ENCODE assay signal across 12 cellular contexts in genomic region chr20:44597930-44598329, GRCh38. TPM values are rescaled to one million over a fixed set of nuclear protein-coding genes. Genes with fewer than 3 reads are reported as not detected.
DNase-seq lines count a peak whose midpoint lies in the region; ATAC-seq, FAIRE-seq and TF ChIP-seq lines count a peak whose summit lies in the region.
"Had no signal": no experiment of that assay in that cellular context is flagged by ENCODE, and none has a peak within 500 bp of the region (broad histone marks: within the 10 kb centered on the region; RNA-seq: fewer than 3 reads in every experiment).

No MANE protein-coding gene starts in this region.

- TF ChIP-seq RAD21 in liver (IDR thresholded peaks at IDR 0.05) (no peak), HepG2 (CRISPR knock-in tag; IDR thresholded peaks at IDR 0.05) (no peak)

- H3K79me2 ChIP-seq in HepG2 (ENCODE audit: insufficient read depth, low read length): no peaks in the 10 kb centered on the region

- H2AFZ ChIP-seq in HepG2 (ENCODE audit: low read length): no peak overlapping the region

- peaks cover 7 to 21% (median 12%) of the 10 kb centered on the region in 4 donors for H3K4me1 ChIP-seq in liver (ENCODE audit: control insufficient read depth in 4 of 4, insufficient read depth in 4 of 4, low read length in 3 of 4)
- peaks cover 25% of the 10 kb centered on the region for H3K4me1 ChIP-seq in HepG2 (ENCODE audit: insufficient read depth, low read length)
- H3K4me1 ChIP-seq in aorta (ENCODE audit: control insufficient read depth in 1 of 2, insufficient read depth in 2 of 2, low read length in 2 of 2): peaks cover 10 to 19% of the 10 kb centered on the region in 2 donors
- H3K4me1 ChIP-seq in BE2C: no peaks in the 10 kb centered on the region

- peaks cover 72% of the 10 kb centered on the region for H3K4me1 Mint-ChIP-seq in dendritic cell treated with granulocyte-macrophage colony-stimulating factor and Interleukin-4, amounts not matched to agents 40 ng/mL and 50 ng/mL, for 4 days (ENCODE audit: low read depth)
- peaks cover 12 to 23% of the 10 kb centered on the region in 2 donors for H3K4me1 Mint-ChIP-seq in natural killer cell

- H3K36me3 ChIP-seq in liver (ENCODE audit: control insufficient read depth in 4 of 4, insufficient read depth in 3 of 4, low read depth in 1 of 4, low read length in 3 of 4) (peaks cover 0 to 1% (median 0%) of the 10 kb centered on the region in 4 donors), HepG2 (replicated peaks in 1 of 2; ENCODE audit: control insufficient read depth in 1 of 2, insufficient read depth in 2 of 2, low read length in 2 of 2) (no peaks in the 10 kb centered on the region), aorta (ENCODE audit: control insufficient read depth in 1 of 2, insufficient read depth in 2 of 2, low read length in 1 of 2) (no peaks in the 10 kb centered on the region), BE2C (no peaks in the 10 kb centered on the region)

- DNase-seq in HepG2 (ENCODE audit: low spot score) (no peak), natural killer cell (no peak), aorta (no peak), SK-N-DZ (ENCODE audit: low spot score) (no peak), frontal cortex (ENCODE audit: low spot score in 2 of 2) (no peak), BE2C (no peak)
- DNase-seq: amniotic stem cell, occipital lobe had no signal

- no peaks in the 10 kb centered on the region for H3K9me3 Mint-ChIP-seq in dendritic cell treated with granulocyte-macrophage colony-stimulating factor and Interleukin-4, amounts not matched to agents 40 ng/mL and 50 ng/mL, for 4 days
- no peaks in the 10 kb centered on the region for H3K9me3 Mint-ChIP-seq in natural killer cell

- H3K27me3 Mint-ChIP-seq in dendritic cell treated with granulocyte-macrophage colony-stimulating factor and Interleukin-4, amounts not matched to agents 40 ng/mL and 50 ng/mL, for 4 days: no peaks in the 10 kb centered on the region
- H3K27me3 Mint-ChIP-seq in natural killer cell (ENCODE audit: low read depth in 2 of 2): no peaks in the 10 kb centered on the region

- no peaks in the 10 kb centered on the region for H3K36me3 Mint-ChIP-seq in dendritic cell treated with granulocyte-macrophage colony-stimulating factor and Interleukin-4, amounts not matched to agents 40 ng/mL and 50 ng/mL, for 4 days (ENCODE audit: low read depth)
- no peaks in the 10 kb centered on the region for H3K36me3 Mint-ChIP-seq in natural killer cell

- TF ChIP-seq CTCF in liver (IDR thresholded peaks at IDR 0.05; ENCODE audit: low read depth, low read length, missing input control): no peak
- no peak for TF ChIP-seq CTCF in HepG2 (CRISPR knock-in tag; IDR thresholded peaks at IDR 0.05)
- TF ChIP-seq CTCF in natural killer cell (IDR thresholded peaks at IDR 0.05): no peak
- no peak for TF ChIP-seq CTCF in BE2C (IDR thresholded peaks at IDR 0.05; ENCODE audit: low read depth, low read length)

- no peak overlapping the region for H3K4me3 Mint-ChIP-seq in dendritic cell treated with granulocyte-macrophage colony-stimulating factor and Interleukin-4, amounts not matched to agents 40 ng/mL and 50 ng/mL, for 4 days
- H3K4me3 Mint-ChIP-seq in natural killer cell: no peak overlapping the region

- peak overlapping the region; percentile 75 for H3K27ac Mint-ChIP-seq in dendritic cell treated with granulocyte-macrophage colony-stimulating factor and Interleukin-4, amounts not matched to agents 40 ng/mL and 50 ng/mL, for 4 days
- H3K27ac Mint-ChIP-seq in natural killer cell: peak overlapping the region; percentile 48 to 82

- BruUV-seq in HepG2 (replicated peaks; lab: Mats Ljungman, UMichigan): no TSS peak

- no peak for ATAC-seq in HepG2
- no peak for ATAC-seq in natural killer cell
- ATAC-seq in aorta (ENCODE audit: low FRiP score): no peak

- H3K9me3 ChIP-seq in liver (ENCODE audit: control insufficient read depth in 4 of 4, low read length in 3 of 4) (no peaks in the 10 kb centered on the region), HepG2 (ENCODE audit: low read length) (no peaks in the 10 kb centered on the region), aorta (ENCODE audit: control insufficient read depth, low read length) (no peaks in the 10 kb centered on the region), BE2C (no peaks in the 10 kb centered on the region)

- H4K20me1 ChIP-seq in HepG2 (ENCODE audit: insufficient read depth, low read length): no peaks in the 10 kb centered on the region

- H3K27ac ChIP-seq in liver (ENCODE audit: low read depth in 1 of 2, low read length in 2 of 2): peak overlapping the region; percentile 23 to 65
- no peak overlapping the region for H3K27ac ChIP-seq in HepG2 (ENCODE audit: extremely low read length, insufficient read depth, low read length)
- peak overlapping the region; percentile 78 to 91 for H3K27ac ChIP-seq in aorta (ENCODE audit: low read depth in 1 of 2, low read length in 2 of 2)
- H3K27ac ChIP-seq: HL-60 had no signal

- no peak for TF ChIP-seq EP300 in HepG2 (IDR thresholded peaks at IDR 0.05; ENCODE audit: low read depth in 2 of 2, low read length in 2 of 2)
- no peak for TF ChIP-seq EP300 in HepG2 (CRISPR knock-in tag; IDR thresholded peaks at IDR 0.05; ENCODE audit: borderline replicate concordance)

- H3K4me2 ChIP-seq in HepG2 (ENCODE audit: low read depth, low read length): no peak overlapping the region

- H3K27me3 ChIP-seq in liver (ENCODE audit: control insufficient read depth in 4 of 4, insufficient read depth in 4 of 4, low read length in 3 of 4) (no peaks in the 10 kb centered on the region), HepG2 (ENCODE audit: control insufficient read depth in 1 of 2, insufficient read depth in 2 of 2, low read length in 2 of 2) (no peaks in the 10 kb centered on the region), aorta (ENCODE audit: control insufficient read depth in 1 of 2, insufficient read depth in 2 of 2, low read length in 1 of 2) (no peaks in the 10 kb centered on the region), BE2C (no peaks in the 10 kb centered on the region)

- no peak for FAIRE-seq in HepG2 (lab: Jason Lieb, UNC)
- no peak for FAIRE-seq in frontal cortex (lab: Jason Lieb, UNC)
- FAIRE-seq: H54 had no signal

- CTCF ChIA-PET in HepG2 (lab: Yijun Ruan, JAX; ENCODE audit: low intra/inter-chr PET ratio, low total read pairs): no interaction called here

- intact Hi-C loops in HepG2 (cut with micrococcal nuclease; ENCODE audit: unreplicated experiment): no loop called here
- intact Hi-C loops in dendritic cell treated with granulocyte-macrophage colony-stimulating factor and Interleukin-4, amounts not matched to agents 40 ng/mL and 50 ng/mL, for 4 days (cut with micrococcal nuclease): loop anchor here (10.0 kb wide), 1 partner anchor 63 kb away; no protein-coding TSS in a partner anchor
- intact Hi-C loops in natural killer cell (cut with micrococcal nuclease): loop anchor here (5.0 kb wide), 1 partner anchor 76 kb away; the partner anchor contains the start of gene SERINC3
- intact Hi-C loops in aorta (cut with DNase I): loop anchor here in 1 of 2 donors (10.0 kb wide), 1 partner anchor 443 kb away; no protein-coding TSS in a partner anchor

- no peak overlapping the region for H3K4me3 ChIP-seq in liver (ENCODE audit: low read depth in 1 of 3, low read length in 3 of 3)
- no peak overlapping the region for H3K4me3 ChIP-seq in HepG2 (replicated peaks in 1 of 3; ENCODE audit: insufficient read depth in 1 of 3, low read depth in 2 of 3, low read length in 3 of 3)
- H3K4me3 ChIP-seq in aorta (ENCODE audit: low read length in 2 of 2): no peak overlapping the region
- no peak overlapping the region for H3K4me3 ChIP-seq in BE2C (ENCODE audit: low read depth, low read length)

- in situ Hi-C loops in HepG2 (cut with HindIII; ENCODE audit: extremely low pct_ligation_motif_present, low pct_unique_long_range_greater_than_20kb): no loop called here

- WGBS in liver: 74% methylated on average over 4 of the region's 4 CpGs
- 92% methylated on average over 4 of the region's 4 CpGs for WGBS in HepG2 (ENCODE audit: low lambda C conversion rate)
- 1 to 2% methylated on average over 4 of the region's 4 CpGs for WGBS in aorta, 2 donors

- POLR2A ChIA-PET in HepG2 (lab: Yijun Ruan, JAX): interaction anchor here (0.6 to 1.0 kb wide), 2 partner anchors 11 to 374 kb away, joined by 3 read pairs; no protein-coding TSS in a partner anchor

- H3K9ac ChIP-seq in liver (ENCODE audit: low read depth in 1 of 2, low read length in 2 of 2): no peak overlapping the region
- no peak overlapping the region for H3K9ac ChIP-seq in HepG2 (ENCODE audit: insufficient read depth, low read depth, low read length)

- no peak for TF ChIP-seq POLR2A in HepG2 (IDR thresholded peaks at IDR 0.05; ENCODE audit: insufficient read depth in 1 of 2, low read depth in 2 of 2, low read length in 2 of 2)

RNA-seq across cellular contexts. Expression of gene PKIG, which starts 15.6 kb away (rescaled TPM):
- 10 to 100 TPM; 10.6 to 23.1 TPM for total RNA-seq in liver
- polyA plus RNA-seq in liver: 10 to 100 TPM; 23.7 to 24.3 TPM
- total RNA-seq in HepG2 (2016; rRNA removed; fragmentation: Illumina TruSeq; extraction: Trizol): 44.5 and 47.6 TPM in 2 replicates
- total RNA-seq in HepG2 (2016; cell fraction: cytosol; rRNA removed; fragmentation: Illumina TruSeq; extraction: Trizol; ENCODE audit: low read depth): 153 and 165 TPM in 2 replicates
- 46.5 and 47.5 TPM in 2 replicates for total RNA-seq in HepG2 (2016; cell fraction: insoluble cytoplasmic fraction; rRNA removed; fragmentation: Illumina TruSeq; extraction: Trizol)
- 152 and 172 TPM in 2 replicates for total RNA-seq in HepG2 (2016; cell fraction: membrane; rRNA removed; fragmentation: Illumina TruSeq; extraction: Trizol)
- total RNA-seq in HepG2 (2016; cell fraction: nucleus; rRNA removed; fragmentation: Illumina TruSeq; extraction: Trizol): 15.9 and 17.5 TPM in 2 replicates
- 30.8 and 31.0 TPM in 2 replicates for polyA plus RNA-seq in HepG2 (2011; rRNA removed)
- 38.5 and 44.2 TPM in 2 replicates for polyA plus RNA-seq in HepG2 (2011; cell fraction: cytosol; rRNA removed)
- 16.9 and 18.1 TPM in 2 replicates for polyA plus RNA-seq in HepG2 (2011; cell fraction: nucleus; rRNA removed)
- 31.8 and 34.8 TPM in 2 replicates for polyA plus RNA-seq in HepG2 (2012)
- 204 and 234 TPM in 2 replicates for polyA plus RNA-seq in HepG2 (2016; cell fraction: cytosol; fragmentation: Illumina TruSeq; extraction: Trizol; ENCODE audit: low read depth)
- 54.1 and 61.3 TPM in 2 replicates for polyA plus RNA-seq in HepG2 (2016; cell fraction: insoluble cytoplasmic fraction; fragmentation: Illumina TruSeq; extraction: Trizol; ENCODE audit: low read depth)
- 173 and 198 TPM in 2 replicates for polyA plus RNA-seq in HepG2 (2016; cell fraction: membrane; fragmentation: Illumina TruSeq; extraction: Trizol; ENCODE audit: low read depth)
- 31.1 and 35.7 TPM in 2 replicates for polyA plus RNA-seq in HepG2 (2016; cell fraction: nucleus; fragmentation: Illumina TruSeq; extraction: Trizol; ENCODE audit: insufficient read depth, low read depth)
- 5.9 and 22.6 TPM in 2 replicates for polyA minus RNA-seq in HepG2 (2011; rRNA and poly(A)+ RNA removed; ENCODE audit: low replicate concordance)
- 13.4 and 14.9 TPM in 2 replicates for polyA minus RNA-seq in HepG2 (2011; cell fraction: cytosol; rRNA and poly(A)+ RNA removed)
- 9.3 and 9.9 TPM in 2 replicates for polyA minus RNA-seq in HepG2 (2011; cell fraction: nucleus; rRNA and poly(A)+ RNA removed)
- 1 to 10 TPM in 2 of 3 donors, under 1 TPM in 1; 0.82 to 1.5 (median 1.5) TPM for total RNA-seq in natural killer cell
- total RNA-seq in aorta: 10 to 100 TPM; 80.9 to 85.0 TPM
- polyA plus RNA-seq in aorta: 100 to 1,000 TPM; 190 to 247 TPM
- 42.9 and 46.8 TPM in 2 replicates for polyA plus RNA-seq in SK-N-DZ (2014; cell fraction: cytosol; rRNA removed)
- 21.9 and 23.0 TPM in 2 replicates for polyA plus RNA-seq in SK-N-DZ (2014; cell fraction: nucleus; rRNA removed)
- total RNA-seq in frontal cortex: 32.2 TPM
- 35.7 TPM for polyA plus RNA-seq in BE2C (2012; ENCODE audit: insufficient read depth, insufficient read length, low read depth)

RNA-seq across cellular contexts. Expression of gene ADA, which starts 53.6 kb away (rescaled TPM):
- total RNA-seq in liver (1 to 10 TPM; 2.9 to 7.7 TPM), HepG2 (2016; rRNA removed; fragmentation: Illumina TruSeq; extraction: Trizol) (2.5 and 2.7 TPM in 2 replicates), natural killer cell (10 to 100 TPM; 71.7 to 94.2 (median 73.9) TPM), aorta (10 to 100 TPM in 1 of 2 donors, 1 to 10 TPM in 1; 6.1 to 16.4 TPM), frontal cortex (2.4 TPM)
- polyA plus RNA-seq in liver (1 to 10 TPM; 2.9 to 3.1 TPM), HepG2 (2011; rRNA removed) (9.8 and 11.3 TPM in 2 replicates), aorta (10 to 100 TPM in 1 of 2 donors, 1 to 10 TPM in 1; 2.8 to 15.3 TPM)
- 1.3 and 2.8 TPM in 2 replicates for total RNA-seq in HepG2 (2016; cell fraction: cytosol; rRNA removed; fragmentation: Illumina TruSeq; extraction: Trizol; ENCODE audit: low read depth)
- total RNA-seq in HepG2 (2016; cell fraction: insoluble cytoplasmic fraction; rRNA removed; fragmentation: Illumina TruSeq; extraction: Trizol): 2.0 and 2.9 TPM in 2 replicates
- total RNA-seq in HepG2 (2016; cell fraction: membrane; rRNA removed; fragmentation: Illumina TruSeq; extraction: Trizol): 1.9 and 2.5 TPM in 2 replicates
- total RNA-seq in HepG2 (2016; cell fraction: nucleus; rRNA removed; fragmentation: Illumina TruSeq; extraction: Trizol): 1.4 and 1.6 TPM in 2 replicates
- polyA plus RNA-seq in HepG2 (2011; cell fraction: cytosol; rRNA removed): 9.6 and 12.4 TPM in 2 replicates
- polyA plus RNA-seq in HepG2 (2011; cell fraction: nucleus; rRNA removed): 13.3 and 16.8 TPM in 2 replicates
- polyA plus RNA-seq in HepG2 (2012): 5.1 and 6.0 TPM in 2 replicates
- polyA plus RNA-seq in HepG2 (2016; cell fraction: cytosol; fragmentation: Illumina TruSeq; extraction: Trizol; ENCODE audit: low read depth): 2.7 and 3.0 TPM in 2 replicates
- 4.0 and 4.3 TPM in 2 replicates for polyA plus RNA-seq in HepG2 (2016; cell fraction: insoluble cytoplasmic fraction; fragmentation: Illumina TruSeq; extraction: Trizol; ENCODE audit: low read depth)
- 3.2 TPM in 2 replicates for polyA plus RNA-seq in HepG2 (2016; cell fraction: membrane; fragmentation: Illumina TruSeq; extraction: Trizol; ENCODE audit: low read depth)
- 4.3 and 4.8 TPM in 2 replicates for polyA plus RNA-seq in HepG2 (2016; cell fraction: nucleus; fragmentation: Illumina TruSeq; extraction: Trizol; ENCODE audit: insufficient read depth, low read depth)
- polyA minus RNA-seq in HepG2 (2011; rRNA and poly(A)+ RNA removed; ENCODE audit: low replicate concordance): 7.0 and 23.8 TPM in 2 replicates
- polyA minus RNA-seq in HepG2 (2011; cell fraction: cytosol; rRNA and poly(A)+ RNA removed): 2.5 and 2.9 TPM in 2 replicates
- 2.5 and 2.8 TPM in 2 replicates for polyA minus RNA-seq in HepG2 (2011; cell fraction: nucleus; rRNA and poly(A)+ RNA removed)
- polyA plus RNA-seq in SK-N-DZ (2014; cell fraction: cytosol; rRNA removed): 3.1 and 4.4 TPM in 2 replicates
- 4.5 and 5.8 TPM in 2 replicates for polyA plus RNA-seq in SK-N-DZ (2014; cell fraction: nucleus; rRNA removed)
- 3.4 TPM for polyA plus RNA-seq in BE2C (2012; ENCODE audit: insufficient read depth, insufficient read length, low read depth)

Comparison
In these comparisons a context has a peak if more than half of its experiments do, and no peak if none do; other contexts are left out.
1. RNA of gene PKIG, which starts 15.6 kb away (total RNA-seq): 80.9 to 85.0 TPM in aorta, 15.9 to 172 TPM in HepG2, 32.2 TPM in frontal cortex (single experiment) and 10.6 to 23.1 TPM in liver; 0.82 to 1.5 TPM in natural killer cell; every median in the first group is over 4 times any median in the second.
2. RNA of gene ADA, which starts 53.6 kb away (total RNA-seq): 71.7 to 94.2 TPM in natural killer cell; 6.1 to 16.4 TPM in aorta, 2.9 to 7.7 TPM in liver, 1.3 to 2.9 TPM in HepG2 and 2.4 TPM in frontal cortex (single experiment); every median in the first group is over 4 times any median in the second.